10 cellular contexts compared by ENCODE assay signal in the genomic region with DNA sequence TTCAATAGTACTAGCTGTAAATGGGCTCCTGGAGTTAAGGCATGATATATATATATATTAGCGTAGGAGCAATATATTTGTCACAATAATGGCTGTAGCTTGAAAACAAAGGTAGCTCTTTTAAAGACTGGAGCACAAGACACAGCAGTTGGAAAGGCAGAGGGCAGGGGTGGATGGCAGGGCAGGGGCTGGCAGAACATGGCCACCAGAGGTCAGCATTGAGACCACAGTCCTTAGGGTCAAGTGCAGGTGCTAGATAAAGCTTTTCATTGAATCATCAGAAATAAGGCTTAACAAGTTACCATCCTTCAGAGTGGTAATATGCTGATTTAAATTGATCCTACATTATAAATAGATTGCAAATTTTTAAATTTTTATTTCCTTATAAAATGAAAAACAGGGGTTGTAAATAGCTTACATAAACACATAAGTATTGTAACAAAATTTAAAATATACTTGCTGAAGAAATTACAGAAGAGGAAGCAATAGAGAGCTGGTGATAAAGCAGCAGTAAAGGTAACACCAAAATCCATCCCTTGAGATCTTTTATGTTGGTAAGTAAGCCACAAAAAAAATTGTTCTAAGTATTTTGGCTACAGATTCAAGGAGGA.
DNase-seq lines count a peak whose midpoint lies in the region; ATAC-seq, FAIRE-seq and TF ChIP-seq lines count a peak whose summit lies in the region.
"Had no signal": no experiment of that assay in that cellular context is flagged by ENCODE, and none has a peak within 500 bp of the region (broad histone marks: within the 10 kb centered on the region; RNA-seq: fewer than 3 reads in every experiment).

No MANE protein-coding gene starts in this region.

- H3K4me1 ChIP-seq in HEK293 (ENCODE audit: control insufficient read depth, insufficient read depth, low read length) (no peaks in the 10 kb centered on the region), GM12878 (ENCODE audit: control insufficient read depth, insufficient read depth, low read length) (peaks cover 5% of the 10 kb centered on the region; the same call in 1 of the 2 replicates), liver (ENCODE audit: control insufficient read depth in 4 of 4, insufficient read depth in 4 of 4, low read length in 3 of 4) (no peaks in the 10 kb centered on the region)
- H3K4me1 ChIP-seq: BLaER1 had no signal

- BruUV-seq in GM12878 (replicated peaks; lab: Mats Ljungman, UMichigan) = no TSS peak

- 0 out of 2 replicates have a peak, but pooled peaks have one; percentile 22 for TF ChIP-seq CTCF in HEK293 (tag by site-specific recombination; IDR thresholded peaks at IDR 0.05)
- TF ChIP-seq CTCF in GM12878 (IDR thresholded peaks at IDR 0.05 in 2 of 3, conservative IDR thresholded peaks at IDR 0.05 in 1 of 3; ENCODE audit: control insufficient read depth in 2 of 3, extremely low read depth in 1 of 3, insufficient read depth in 1 of 3, low read depth in 3 of 3, low read length in 3 of 3) = peak; percentile 62 to 86 (median 83)
- peak; percentile 64 for TF ChIP-seq CTCF in liver (IDR thresholded peaks at IDR 0.05; ENCODE audit: low read depth, low read length, missing input control)

- RAD21 ChIA-PET in GM12878 (lab: Charles Lee; ENCODE audit: unreplicated experiment) = interaction anchor here (0.5 to 1.7 kb wide), 10 partner anchors 9 to 1637 kb away, joined by 3 to 23 read pairs (median 3); no protein-coding TSS in a partner anchor

- H3K36me3 ChIP-seq in HEK293 (ENCODE audit: control insufficient read depth in 2 of 2, insufficient read depth in 1 of 2, low read length in 2 of 2) (no peaks in the 10 kb centered on the region), GM12878 (ENCODE audit: control insufficient read depth in 2 of 2, insufficient read depth in 2 of 2, low read length in 1 of 2) (no peaks in the 10 kb centered on the region), liver (ENCODE audit: control insufficient read depth in 4 of 4, insufficient read depth in 3 of 4, low read depth in 1 of 4, low read length in 3 of 4) (no peaks in the 10 kb centered on the region)
- H3K36me3 ChIP-seq: BLaER1 had no signal

- H3K27ac ChIP-seq in HEK293 (ENCODE audit: extremely low read depth, low read depth, low read length) (no peak overlapping the region), GM12878 (ENCODE audit: control insufficient read depth, insufficient read depth) (no peak overlapping the region), liver (ENCODE audit: low read depth in 1 of 2, low read length in 2 of 2) (no peak overlapping the region)
- H3K27ac ChIP-seq: BLaER1, skin epidermis had no signal

- no peak overlapping the region for H3K9ac ChIP-seq in GM12878 (ENCODE audit: control insufficient read depth, insufficient read depth, low read length)
- no peak overlapping the region for H3K9ac ChIP-seq in liver (ENCODE audit: low read depth in 1 of 2, low read length in 2 of 2)
- H3K9ac ChIP-seq: BLaER1 had no signal

- H3K27me3 ChIP-seq in GM12878 (replicated peaks in 1 of 2; ENCODE audit: control insufficient read depth in 2 of 2, insufficient read depth in 2 of 2, low read length in 1 of 2) (peaks cover 0 to 4% of the 10 kb centered on the region in 2 experiments; a peak in 2 of 4 replicates), liver (ENCODE audit: control insufficient read depth in 4 of 4, insufficient read depth in 4 of 4, low read length in 3 of 4) (no peaks in the 10 kb centered on the region)
- H3K27me3 ChIP-seq: BLaER1 had no signal

- no peak overlapping the region for H3K4me2 ChIP-seq in GM12878 (ENCODE audit: control insufficient read depth, insufficient read depth)
- H3K4me2 ChIP-seq: BLaER1 had no signal

- intact Hi-C loops in GM12878 (cut with micrococcal nuclease; ENCODE audit: unreplicated experiment) = loop anchor here (1.0 to 5.0 kb wide), 3 partner anchors 67 to 243 kb away; no protein-coding TSS in a partner anchor

- FAIRE-seq in GM12878 (lab: Jason Lieb, UNC) (peak; percentile 64), frontal cortex (lab: Jason Lieb, UNC) (no peak)

- no peaks in the 10 kb centered on the region for H3K79me2 ChIP-seq in GM12878 (ENCODE audit: control insufficient read depth, insufficient read depth, low read length)

- peak; percentile 10 for DNase-seq in DMS79 treated with DMSO at 0.1 percent for 48 hours (lab: John Stamatoyannopoulos, UW)
- DNase-seq in DMS79 (lab: John Stamatoyannopoulos, UW) = no peak
- peak; percentile 34 for DNase-seq in NCI-H69 (lab: John Stamatoyannopoulos, UW)
- DNase-seq in GM12878 (ENCODE audit: low read depth, low spot score) = no peak
- no peak for DNase-seq in frontal cortex (ENCODE audit: low spot score in 2 of 2)

- H4K20me1 ChIP-seq in GM12878 (ENCODE audit: control insufficient read depth, insufficient read depth) = no peaks in the 10 kb centered on the region
- H4K20me1 ChIP-seq: BLaER1 had no signal

- 4% methylated on average over 1 of the region's 1 CpG for WGBS in GM12878 (ENCODE audit: insufficient coverage, insufficient replicate concordance, low lambda C conversion rate, missing lambda C conversion rate)
- 93% methylated on average over 1 of the region's 1 CpG for WGBS in liver

- H3K4me3 ChIP-seq in HEK293 (ENCODE audit: low read depth, low read length) (no peak overlapping the region), GM12878 (no peak overlapping the region), liver (ENCODE audit: low read depth in 1 of 3, low read length in 3 of 3) (no peak overlapping the region)
- H3K4me3 ChIP-seq: BLaER1, skin epidermis had no signal

- POLR2A ChIA-PET in HEK293 (lab: Yijun Ruan, JAX) = no interaction called here
- POLR2A ChIA-PET in GM12878 (lab: Charles Lee) = no interaction called here

- CTCF ChIA-PET in HEK293 (lab: Yijun Ruan, JAX) (interaction anchor here (0.6 to 4.3 kb wide), 67 partner anchors 8 to 1339 kb away, joined by 3 to 53 read pairs (median 4); no protein-coding TSS in a partner anchor), GM12878 (lab: Yijun Ruan, JAX) (interaction anchor here (0.6 to 3.6 kb wide), 52 partner anchors 9 to 531 kb away, joined by 3 to 65 read pairs (median 4); a partner anchor contains a TSS)

- no peak for TF ChIP-seq POLR2A in GM12878 (IDR thresholded peaks at IDR 0.05; ENCODE audit: low read depth, low read length)

- in situ Hi-C loops in GM12878 (cut with MboI) = loop anchor here (10.0 kb wide), 1 partner anchor 244 kb away; no protein-coding TSS in a partner anchor

- TF ChIP-seq RAD21 in GM12878 (IDR thresholded peaks at IDR 0.05; ENCODE audit: insufficient read depth, low read depth, low read length) (peak; percentile 65), liver (IDR thresholded peaks at IDR 0.05) (peak; percentile 63 to 79)

- SMC1A ChIA-PET in GM12878 (lab: Charles Lee; ENCODE audit: uncharacterized antibody, unreplicated experiment) = interaction anchor here (0.7 to 1.9 kb wide), 24 partner anchors 13 to 459 kb away, joined by 3 to 11 read pairs (median 4); no protein-coding TSS in a partner anchor

- H3K9me3 ChIP-seq in HEK293 (ENCODE audit: control insufficient read depth, insufficient read depth, low read depth, low read length) (no peaks in the 10 kb centered on the region), GM12878 (replicated peaks; ENCODE audit: control insufficient read depth, insufficient read depth, low read length) (no peaks in the 10 kb centered on the region; the same call in 1 of the 3 replicates), liver (ENCODE audit: control insufficient read depth in 4 of 4, low read length in 3 of 4) (no peaks in the 10 kb centered on the region)
- H3K9me3 ChIP-seq: BLaER1 had no signal

- TF ChIP-seq EP300 in GM12878 (IDR thresholded peaks at IDR 0.05; ENCODE audit: borderline replicate concordance in 1 of 2, control insufficient read depth in 1 of 2, low read depth in 2 of 2, low read length in 2 of 2) = no peak

- no peak overlapping the region for H2AFZ ChIP-seq in GM12878 (ENCODE audit: control insufficient read depth, low read depth, low read length)

- ATAC-seq in GM12878 (peak; percentile 93), HG03460 (IDR thresholded peaks at IDR 0.05; ENCODE audit: unreplicated experiment) (no peak)

TF ChIP-seq in HEK293, 187 proteins besides CTCF, POLR2A, EP300 and RAD21:
- TF ChIP-seq KLF7 (tag by site-specific recombination; IDR thresholded peaks at IDR 0.05; ENCODE audit: borderline replicate concordance) = no peak
- peak; percentile 17; the same call in 1 of the 2 replicates for TF ChIP-seq ZNF654 (tag by site-specific recombination; IDR thresholded peaks at IDR 0.05; ENCODE audit: low read depth)
- TF ChIP-seq ZNF341 (tag by site-specific recombination; IDR thresholded peaks at IDR 0.05; ENCODE audit: low read depth) = no peak
- TF ChIP-seq ZNF214 (tag by site-specific recombination; IDR thresholded peaks at IDR 0.05; ENCODE audit: borderline replicate concordance) = no peak
- no peak for TF ChIP-seq ZNF664 (tag by site-specific recombination; IDR thresholded peaks at IDR 0.05)
- TF ChIP-seq ZNF133 (tag by site-specific recombination; IDR thresholded peaks at IDR 0.05) = no peak

TF ChIP-seq in GM12878, 131 proteins besides CTCF, POLR2A, EP300 and RAD21:
- peak; percentile 61 for TF ChIP-seq RUNX3 (IDR thresholded peaks at IDR 0.05; ENCODE audit: low read length)
- TF ChIP-seq JUNB (IDR thresholded peaks at IDR 0.05) = no peak
- TF ChIP-seq, protein P1, sequence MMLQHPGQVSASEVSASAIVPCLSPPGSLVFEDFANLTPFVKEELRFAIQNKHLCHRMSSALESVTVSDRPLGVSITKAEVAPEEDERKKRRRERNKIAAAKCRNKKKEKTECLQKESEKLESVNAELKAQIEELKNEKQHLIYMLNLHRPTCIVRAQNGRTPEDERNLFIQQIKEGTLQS (IDR thresholded peaks at IDR 0.05; ENCODE audit: borderline replicate concordance, extremely low read depth, low read depth, low read length) = no peak
- no peak for TF ChIP-seq PAX5 (IDR thresholded peaks at IDR 0.05; ENCODE audit: borderline replicate concordance, low read depth, low read length)
- peak; percentile 82; the same call in 1 of the 2 replicates for TF ChIP-seq SMC3 (IDR thresholded peaks at IDR 0.05; ENCODE audit: borderline replicate concordance, low read length)
- TF ChIP-seq DPF2 (IDR thresholded peaks at IDR 0.05) = no peak
TF ChIP-seq in GM12878: peak in this region for 2.

TF ChIP-seq in liver, 16 proteins besides CTCF, POLR2A, EP300 and RAD21 (continues in another document):
- TF ChIP-seq SP1 (IDR thresholded peaks at IDR 0.05) (no peak), TAF1 (conservative IDR thresholded peaks at IDR 0.05) (no peak), FOXA1 (IDR thresholded peaks at IDR 0.05) (no peak), HNF4G (IDR thresholded peaks at IDR 0.05) (no peak), YY1 (IDR thresholded peaks at IDR 0.05) (no peak), FOXA2 (IDR thresholded peaks at IDR 0.05) (no peak), NR2F2 (IDR thresholded peaks at IDR 0.05) (no peak), RXRA (IDR thresholded peaks at IDR 0.05) (peak in 1 of 2 donors; percentile 29), JUND (IDR thresholded peaks at IDR 0.05) (no peak), GABPA (IDR thresholded peaks at IDR 0.05 in 1 of 2, conservative IDR thresholded peaks at IDR 0.05 in 1 of 2) (no peak)
- TF ChIP-seq, protein P1 (IDR thresholded peaks at IDR 0.05) = no peak

Comparison
In these comparisons a context has a peak if more than half of its experiments do, and no peak if none do; other contexts are left out.
1. DNase-seq: peak in DMS79 treated with DMSO at 0.1 percent for 48 hours (single experiment) and NCI-H69 (single experiment); none in DMS79 (single experiment), GM12878 (single experiment) and frontal cortex (0 of 2).
2. CTCF ChIP-seq: peak in every context shown above with its lines; median percentile 83 in GM12878; 64 in liver; 22 in HEK293.